ENCODE assay signal across 9 cellular contexts in genomic region chr11:61871158-61871597, GRCh38. TPM values are rescaled to one million over a fixed set of nuclear protein-coding genes. Genes with fewer than 3 reads are reported as not detected.
A peak's percentile ranks its signal among the peaks of the same experiment; 100 is the strongest.
DNase-seq lines count a peak whose midpoint lies in the region; ATAC-seq, FAIRE-seq and TF ChIP-seq lines count a peak whose summit lies in the region.
"Had no signal": no experiment of that assay in that cellular context is flagged by ENCODE, and none has a peak within 500 bp of the region (broad histone marks: within the 10 kb centered on the region; RNA-seq: fewer than 3 reads in every experiment).

No MANE protein-coding gene starts in this region.

- H3K27ac Mint-ChIP-seq in CD8-positive, alpha-beta memory T cell, result peak overlapping the region in 1 of 8 donors; percentile 55

- peaks cover 8% of the 10 kb centered on the region for H3K4me1 ChIP-seq in CD8-positive, alpha-beta memory T cell (ENCODE audit: insufficient read depth, low read length)

- H3K9me3 Mint-ChIP-seq in CD8-positive, alpha-beta memory T cell, result no peaks in the 10 kb centered on the region

- H3K4me3 ChIP-seq in CD8-positive, alpha-beta memory T cell (ENCODE audit: low read length), result no peak overlapping the region

- H3K36me3 Mint-ChIP-seq in CD8-positive, alpha-beta memory T cell, result no peaks in the 10 kb centered on the region

- no peaks in the 10 kb centered on the region for H3K36me3 ChIP-seq in CD8-positive, alpha-beta memory T cell (ENCODE audit: insufficient read depth, low read length)

- H3K27me3 Mint-ChIP-seq in CD8-positive, alpha-beta memory T cell, result peaks cover 1 to 9% of the 10 kb centered on the region in 2 donors

- peak; percentile 69 for ATAC-seq in GM21423 (IDR thresholded peaks at IDR 0.05; ENCODE audit: unreplicated experiment)

- CTCF ChIA-PET in CD8-positive, alpha-beta memory T cell (lab: Charles Lee), result interaction anchor here (1.6 to 2.3 kb wide), 4 partner anchors 26 to 237 kb away, joined by 4 to 11 read pairs (median 8); no protein-coding TSS in a partner anchor
- CTCF ChIA-PET in RWPE1 (lab: Yijun Ruan, JAX), result interaction anchor here (0.5 to 3.2 kb wide), 20 partner anchors 10 to 997 kb away, joined by 3 to 38 read pairs (median 4); partner anchors contain the start of gene FEN1

- POLR2A ChIA-PET in CD8-positive, alpha-beta memory T cell (lab: Charles Lee), result no interaction called here
- POLR2A ChIA-PET in RWPE1 (lab: Yijun Ruan, JAX; ENCODE audit: low non-redundant PET), result no interaction called here

- FAIRE-seq in frontal cortex (lab: Jason Lieb, UNC), result no peak

- peak; percentile 23 to 64 (median 47) for DNase-seq in CD8-positive, alpha-beta memory T cell
- peak; percentile 87 for DNase-seq in RWPE1 (ENCODE audit: low spot score)
- DNase-seq in activated effector memory CD4-positive, alpha-beta T cell treated with Interleukin-2 at 50 U/mL for 16 hours, result peak; percentile 35
- DNase-seq in frontal cortex (ENCODE audit: low spot score in 2 of 2), result peak; percentile 70 to 91
- peak in 53 of 56 donors; percentile 21 to 86 (median 66) for DNase-seq in nucleus accumbens (lab: John Stamatoyannopoulos, UW)
- peak; percentile 85 for DNase-seq in superior temporal gyrus (ENCODE audit: extremely low spot score)

- peak overlapping the region in 6 of 7 donors; percentile 61 to 74 (median 68) for H3K4me3 Mint-ChIP-seq in CD8-positive, alpha-beta memory T cell

- H3K4me1 Mint-ChIP-seq in CD8-positive, alpha-beta memory T cell, result peaks cover 4 to 7% (median 7%) of the 10 kb centered on the region in 3 donors

- H3K27me3 ChIP-seq in CD8-positive, alpha-beta memory T cell (ENCODE audit: insufficient read depth, low read length, poor library complexity, severe bottlenecking), result no peaks in the 10 kb centered on the region

- H3K27ac ChIP-seq in CD8-positive, alpha-beta memory T cell (ENCODE audit: low read depth, low read length), result no peak overlapping the region
- H3K27ac ChIP-seq in RWPE1, result peak overlapping the region; percentile 71

- no peaks in the 10 kb centered on the region for H3K9me3 ChIP-seq in CD8-positive, alpha-beta memory T cell (ENCODE audit: low read length)

- TF ChIP-seq CTCF in LNCAP (IDR thresholded peaks at IDR 0.05) (peak; percentile 80), RWPE1 (conservative IDR thresholded peaks at IDR 0.05; ENCODE audit: low read depth) (peak; percentile 93)

RNA-seq across cellular contexts. Expression of gene FADS3, which starts 20.2 kb away (rescaled TPM):
- total RNA-seq in CD8-positive, alpha-beta memory T cell, result 1 to 10 TPM; 5.8 to 7.7 TPM
- polyA plus RNA-seq in CD8-positive, alpha-beta memory T cell, result 2.6 TPM
- 35.5 TPM for total RNA-seq in frontal cortex

RNA-seq across cellular contexts. Expression of gene FADS2, which starts 43.1 kb away (rescaled TPM):
- total RNA-seq in CD8-positive, alpha-beta memory T cell, result 1 to 10 TPM; 7.2 to 10.0 TPM
- polyA plus RNA-seq in CD8-positive, alpha-beta memory T cell, result 0.98 TPM
- total RNA-seq in frontal cortex, result 121 TPM

RNA-seq across cellular contexts. Expression of gene RAB3IL1, which starts 46.2 kb away (rescaled TPM):
- total RNA-seq in CD8-positive, alpha-beta memory T cell, result under 1 TPM; 0.28 to 0.53 TPM
- polyA plus RNA-seq in CD8-positive, alpha-beta memory T cell, result not detected
- 1.6 TPM for total RNA-seq in frontal cortex
- total RNA-seq: T-helper 2 cell treated with Interferon-gamma antibody and Interleukin-4, amounts not matched to agents 100 ng/mL and 5 ng/mL, for 36 hours had no signal

RNA-seq across cellular contexts. Expression of gene FADS1, which starts 54.4 kb away (rescaled TPM):
- 1 to 10 TPM; 6.3 TPM for total RNA-seq in CD8-positive, alpha-beta memory T cell
- 1.4 TPM for polyA plus RNA-seq in CD8-positive, alpha-beta memory T cell
- total RNA-seq in frontal cortex, result 81.9 TPM

Comparison
In these comparisons a context has a peak if more than half of its experiments do, and no peak if none do; other contexts are left out.
1. DNase-seq: peak in every context shown above with its lines; median percentile 87 in RWPE1; 85 in superior temporal gyrus; 80 in frontal cortex; 66 in nucleus accumbens; 47 in CD8-positive, alpha-beta memory T cell; 35 in activated effector memory CD4-positive, alpha-beta T cell treated with Interleukin-2 at 50 U/mL for 16 hours.
2. RNA of gene FADS2, which starts 43.1 kb away (total RNA-seq): 121 TPM in frontal cortex (single experiment); 7.2 to 10.0 TPM in CD8-positive, alpha-beta memory T cell; every median in the first group is over 10 times any median in the second.